In the genomic region with DNA sequence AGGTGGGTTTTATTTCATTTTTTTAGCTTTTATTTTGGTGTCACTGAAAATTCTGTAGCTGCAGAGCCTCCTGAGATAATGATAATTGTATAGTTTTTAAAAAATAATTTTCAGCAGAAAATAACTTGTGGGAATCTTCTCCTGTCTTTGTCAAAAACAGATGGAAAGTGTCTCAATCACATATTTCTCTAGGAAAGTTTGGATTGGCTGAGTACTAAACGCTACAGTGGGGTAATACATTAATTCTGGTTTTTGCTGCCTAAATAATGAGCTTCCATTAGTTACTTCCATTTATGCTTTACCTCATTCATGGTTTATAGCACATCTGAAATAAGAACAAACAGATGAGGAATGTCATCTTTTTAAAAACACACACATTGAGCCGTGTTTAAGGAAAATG, we compare ENCODE assay signal across 16 cellular contexts. TPM values are rescaled to one million over a fixed set of nuclear protein-coding genes. Genes with fewer than 3 reads are reported as not detected.
DNase-seq lines count a peak whose midpoint lies in the region; ATAC-seq and TF ChIP-seq lines count a peak whose summit lies in the region.
"Had no signal": no experiment of that assay in that cellular context is flagged by ENCODE, and none has a peak within 500 bp of the region (broad histone marks: within the 10 kb centered on the region; RNA-seq: fewer than 3 reads in every experiment).

No MANE protein-coding gene starts in this region.

- DNase-seq in PC-3 (no peak), colonic mucosa (no peak), type B pancreatic cell (ENCODE audit: extremely low spot score, unreplicated experiment) (no peak), spleen (no peak), NCI-H748 treated with DMSO at 0.1 percent for 48 hours (lab: John Stamatoyannopoulos, UW) (no peak), amygdala (lab: John Stamatoyannopoulos, UW) (no peak)
- DNase-seq: activated naive CD4-positive, alpha-beta T cell treated with anti-CD3 and anti-CD28 coated beads for 36 hours; Caco-2; cerebellar nuclear complex; MV-4-11; NCI-H2171; stimulated activated naive CD4-positive, alpha-beta T cell treated with Interleukin-2 at 50 U/mL for 16 hours had no signal

- H3K4me3 Mint-ChIP-seq in type B pancreatic cell: peak overlapping the region; percentile 82
- H3K4me3 Mint-ChIP-seq: activated CD8-positive, alpha-beta memory T cell treated with anti-CD3 and anti-CD28 coated beads, Interleukin-2, amount 10 ng/mL, durations not matched to agents 7 days and 5 days; activated naive CD4-positive, alpha-beta T cell treated with anti-CD3 and anti-CD28 coated beads for 36 hours had no signal

- no peaks in the 10 kb centered on the region for H3K79me2 ChIP-seq in PC-3 (ENCODE audit: low read length)

- POLR2A ChIA-PET in PC-3 (lab: Charles Lee; ENCODE audit: unreplicated experiment): no interaction called here

- no peaks in the 10 kb centered on the region for H3K36me3 ChIP-seq in PC-3 (ENCODE audit: low read depth, low read length)
- no peaks in the 10 kb centered on the region for H3K36me3 ChIP-seq in colonic mucosa
- H3K36me3 ChIP-seq in mucosa of stomach (ENCODE audit: control insufficient read depth, insufficient read depth, low read length): no peaks in the 10 kb centered on the region
- no peaks in the 10 kb centered on the region for H3K36me3 ChIP-seq in spleen

- H3K27me3 ChIP-seq in PC-3 (ENCODE audit: low read length) (no peaks in the 10 kb centered on the region), colonic mucosa (peaks cover 33% of the 10 kb centered on the region), mucosa of stomach (ENCODE audit: control insufficient read depth, insufficient read depth, low read length) (peaks cover 49% of the 10 kb centered on the region), spleen (replicated peaks in 1 of 7) (peaks cover 0 to 86% (median 49%) of the 10 kb centered on the region in 7 donors)

- BruUV-seq in PC-3 (replicated peaks; lab: Mats Ljungman, UMichigan): TSS peak; percentile 53

- no peak for TF ChIP-seq POLR2A in spleen (IDR thresholded peaks at IDR 0.05)

- H3K9me3 Mint-ChIP-seq in type B pancreatic cell: no peaks in the 10 kb centered on the region
- H3K9me3 Mint-ChIP-seq: activated naive CD4-positive, alpha-beta T cell treated with anti-CD3 and anti-CD28 coated beads for 36 hours had no signal

- no peaks in the 10 kb centered on the region for H3K9me2 ChIP-seq in PC-3 (replicated peaks; ENCODE audit: low read length)

- H3F3A ChIP-seq in PC-3 (ENCODE audit: low read length, unreplicated experiment): no peaks in the 10 kb centered on the region

- H3K4me2 ChIP-seq in PC-3 (ENCODE audit: low read length): peak overlapping the region; percentile 56

- H3K36me3 Mint-ChIP-seq in type B pancreatic cell: peaks cover 16% of the 10 kb centered on the region
- H3K36me3 Mint-ChIP-seq: activated CD8-positive, alpha-beta memory T cell treated with anti-CD3 and anti-CD28 coated beads, Interleukin-2, amount 10 ng/mL, durations not matched to agents 7 days and 5 days had no signal

- no peaks in the 10 kb centered on the region for H3K9me3 ChIP-seq in PC-3 (ENCODE audit: low read length)
- H3K9me3 ChIP-seq in colonic mucosa: no peaks in the 10 kb centered on the region
- H3K9me3 ChIP-seq in mucosa of stomach (ENCODE audit: control insufficient read depth, low read length): no peaks in the 10 kb centered on the region
- no peaks in the 10 kb centered on the region for H3K9me3 ChIP-seq in spleen
- H3K9me3 ChIP-seq: Caco-2 had no signal

- ATAC-seq in PC-3: no peak
- ATAC-seq: activated CD8-positive, alpha-beta memory T cell treated with anti-CD3 and anti-CD28 coated beads, Interleukin-2, amount 10 ng/mL, durations not matched to agents 7 days and 5 days; esophagus mucosa had no signal

- CTCF ChIA-PET in PC-3 (lab: Charles Lee): no interaction called here

- intact Hi-C loops in PC-3 (cut with micrococcal nuclease) (no loop called here), colonic mucosa (cut with DNase I) (no loop called here), spleen (cut with DNase I; ENCODE audit: low total_unique reads) (no loop called here)

- H3K27ac Mint-ChIP-seq in type B pancreatic cell: no peak overlapping the region
- H3K27ac Mint-ChIP-seq: activated CD8-positive, alpha-beta memory T cell treated with anti-CD3 and anti-CD28 coated beads, Interleukin-2, amount 10 ng/mL, durations not matched to agents 7 days and 5 days; activated naive CD4-positive, alpha-beta T cell treated with anti-CD3 and anti-CD28 coated beads for 36 hours had no signal

- H3K9ac ChIP-seq in PC-3 (ENCODE audit: low read length) (peak overlapping the region; percentile 20; the same call in 1 of the 2 replicates), colonic mucosa (ENCODE audit: low read depth in 2 of 2, low read length in 2 of 2) (no peak overlapping the region), mucosa of stomach (ENCODE audit: low read length) (peak overlapping the region; percentile 43)

- H3K4me1 ChIP-seq in PC-3 (ENCODE audit: insufficient read depth, low read length) (no peaks in the 10 kb centered on the region), colonic mucosa (no peaks in the 10 kb centered on the region), mucosa of stomach (ENCODE audit: control insufficient read depth, insufficient read depth, low read length) (peaks cover 3% of the 10 kb centered on the region), spleen (peaks cover 0 to 40% (median 30%) of the 10 kb centered on the region in 6 donors)
- H3K4me1 ChIP-seq: Caco-2 had no signal

- peaks cover 75% of the 10 kb centered on the region for H3K27me3 Mint-ChIP-seq in type B pancreatic cell

- TF ChIP-seq CTCF in PC-3 (conservative IDR thresholded peaks at IDR 0.05; ENCODE audit: low read depth, low read length): no peak
- no peak for TF ChIP-seq CTCF in colonic mucosa (IDR thresholded peaks at IDR 0.05)
- TF ChIP-seq CTCF in type B pancreatic cell (conservative IDR thresholded peaks at IDR 0.05): no peak
- no peak for TF ChIP-seq CTCF in spleen (IDR thresholded peaks at IDR 0.05 in 8 of 11, conservative IDR thresholded peaks at IDR 0.05 in 3 of 11)

- H2AFZ ChIP-seq in PC-3 (ENCODE audit: low read length): 0 out of 2 replicates have a peak overlapping the region, but pooled peaks have one; percentile 21

- H3K4me1 Mint-ChIP-seq in type B pancreatic cell (ENCODE audit: unreplicated experiment): peaks cover 26% of the 10 kb centered on the region
- H3K4me1 Mint-ChIP-seq: activated CD8-positive, alpha-beta memory T cell treated with anti-CD3 and anti-CD28 coated beads, Interleukin-2, amount 10 ng/mL, durations not matched to agents 7 days and 5 days had no signal

- peak overlapping the region; percentile 58 for H3K4me3 ChIP-seq in PC-3 (ENCODE audit: low read length)
- H3K4me3 ChIP-seq in colonic mucosa: peak overlapping the region; percentile 37
- no peak overlapping the region for H3K4me3 ChIP-seq in mucosa of stomach (ENCODE audit: low read length)
- peak overlapping the region in 2 of 8 donors; percentile 58 to 72 for H3K4me3 ChIP-seq in spleen
- H3K4me3 ChIP-seq: SK-N-MC had no signal

- no peaks in the 10 kb centered on the region for H4K20me1 ChIP-seq in PC-3 (ENCODE audit: low read length)

- WGBS in spleen, 5 donors: 73 to 84% (median 81%) methylated on average over 2 of the region's 2 CpGs

- H3K27ac ChIP-seq in PC-3 (ENCODE audit: low read length) (no peak overlapping the region), colonic mucosa (no peak overlapping the region), spleen (no peak overlapping the region)
- H3K27ac ChIP-seq: SK-N-MC had no signal

RNA-seq across cellular contexts. Expression of a gene that starts 2.2 kb away (rescaled TPM):
- 4.4 and 5.8 TPM in 2 replicates for total RNA-seq in PC-3 (2014; rRNA removed)
- total RNA-seq in colonic mucosa: 1 to 10 TPM in 1 of 2 donors, under 1 TPM in 1; 0.82 to 2.7 TPM
- 0.95 and 27.3 TPM in 2 replicates for total RNA-seq in type B pancreatic cell (ENCODE audit: low replicate concordance)
- 1 to 10 TPM; 2.1 to 9.0 (median 2.6) TPM for total RNA-seq in spleen
- polyA plus RNA-seq in spleen: 1 to 10 TPM; 1.7 to 2.4 (median 2.1) TPM
- total RNA-seq: activated CD8-positive, alpha-beta memory T cell treated with anti-CD3 and anti-CD28 coated beads, Interleukin-2, amount 10 ng/mL, durations not matched to agents 7 days and 5 days; activated naive CD4-positive, alpha-beta T cell treated with anti-CD3 and anti-CD28 coated beads for 36 hours; Caco-2 had no signal

Comparison
In these comparisons a context has a peak if more than half of its experiments do, and no peak if none do; other contexts are left out.
1. H3K9ac ChIP-seq: peak in PC-3 (single experiment) and mucosa of stomach (single experiment); none in colonic mucosa (0 of 2).